Comparison of ENCODE assay signal across 17 cellular contexts in the genomic region with DNA sequence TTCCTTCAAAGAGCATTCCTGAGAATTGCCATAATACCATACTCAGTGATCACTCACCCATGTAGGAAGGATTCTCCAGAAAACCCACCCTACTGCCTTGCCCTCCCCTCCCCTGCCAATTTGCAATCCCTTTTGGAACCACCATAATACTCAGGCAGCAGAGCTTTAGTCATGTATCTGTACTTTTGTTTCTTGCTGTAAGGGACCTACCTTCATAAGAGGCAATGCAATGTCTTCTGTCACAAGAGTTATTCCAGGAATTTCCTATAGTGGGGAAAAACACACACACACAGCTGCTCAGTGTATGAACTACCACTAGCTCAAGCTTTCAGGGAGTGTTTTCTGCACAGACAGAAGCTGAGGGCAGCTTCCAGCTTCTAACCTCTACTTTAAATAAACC.
DNase-seq lines count a peak whose midpoint lies in the region; ATAC-seq and TF ChIP-seq lines count a peak whose summit lies in the region.
"Had no signal": no experiment of that assay in that cellular context is flagged by ENCODE, and none has a peak within 500 bp of the region (broad histone marks: within the 10 kb centered on the region; RNA-seq: fewer than 3 reads in every experiment).

No MANE protein-coding gene starts in this region.

- H3K4ac ChIP-seq in IMR-90 (ENCODE audit: low read depth, low read length): no peak overlapping the region

- H3K9me3 ChIP-seq in IMR-90 (ENCODE audit: control insufficient read depth, insufficient read depth, low read length): no peaks in the 10 kb centered on the region
- H3K9me3 ChIP-seq: BE2C, HAP-1, mucosa of descending colon, Peyer's patch had no signal

- H3K18ac ChIP-seq in IMR-90 (ENCODE audit: low read depth, low read length): no peak overlapping the region; the same call in 1 of the 2 replicates

- ATAC-seq in IMR-90 (ENCODE audit: low read depth): peak; percentile 60
- no peak for ATAC-seq in activated T-helper 17 cell treated with anti-CD3 and anti-CD28 coated beads, Interleukin-2, amount 50 U/mL, for 72 hours (replicated peaks)
- ATAC-seq: stimulated activated naive CD8-positive, alpha-beta T cell treated with anti-CD3 and anti-CD28 coated beads, Interleukin-15, amount 100 ng/mL, for 72 hours had no signal

- H2BK15ac ChIP-seq in IMR-90 (ENCODE audit: low read depth, low read length): no peak overlapping the region

- no peak overlapping the region for H3K56ac ChIP-seq in IMR-90 (ENCODE audit: extremely low read depth, insufficient read depth, low read length)

- 0 out of 2 replicates have a peak overlapping the region, but pooled peaks have one; percentile 16 for H3K4me2 ChIP-seq in IMR-90 (ENCODE audit: low read depth, low read length)

- no peak overlapping the region for H2AFZ ChIP-seq in IMR-90 (replicated peaks; ENCODE audit: low read length, poor library complexity)

- no peak overlapping the region for H2AK9ac ChIP-seq in IMR-90 (replicated peaks; ENCODE audit: low read depth, low read length, poor library complexity)

- in situ Hi-C loops in IMR-90 (cut with MboI; ENCODE audit: low sequenced_read_pairs): no loop called here

- no peak overlapping the region for H3K27ac Mint-ChIP-seq in activated T-helper 17 cell treated with anti-CD3 and anti-CD28 coated beads, Interleukin-2, amount 50 U/mL, for 72 hours
- H3K27ac Mint-ChIP-seq: stimulated activated naive CD8-positive, alpha-beta T cell treated with anti-CD3 and anti-CD28 coated beads, Interleukin-15, amount 100 ng/mL, for 72 hours had no signal

- no peak for TF ChIP-seq RAD21 in IMR-90 (IDR thresholded peaks at IDR 0.05; ENCODE audit: low read length)

- DNase-seq in IMR-90 (peak; percentile 46), choroid plexus epithelial cell (ENCODE audit: low read depth) (peak; percentile 38), kidney glomerular epithelial cell (lab: John Stamatoyannopoulos, UW) (peak; percentile 55), retinal pigment epithelial cell (ENCODE audit: low read depth) (no peak), inferior parietal cortex (ENCODE audit: extremely low spot score) (no peak)
- no peak for DNase-seq in activated CD8-positive, alpha-beta memory T cell treated with anti-CD3 and anti-CD28 coated beads, Interleukin-2, amount 50 U/mL, for 4 hours
- DNase-seq in activated effector memory CD4-positive, alpha-beta T cell treated with Interleukin-2 at 50 U/mL for 16 hours: no peak
- DNase-seq: BE2C; mucosa of descending colon; NCI-H187; NCI-H524 treated with DMSO at 0.1 percent for 48 hours; Peyer's patch; stimulated activated naive CD8-positive, alpha-beta T cell treated with anti-CD3 and anti-CD28 coated beads, Interleukin-15, amount 100 ng/mL, for 72 hours; SW 1271; WERI-Rb-1 had no signal

- TF ChIP-seq CTCF in IMR-90 (conservative IDR thresholded peaks at IDR 0.05; ENCODE audit: low read depth, low read length): no peak
- peak; percentile 23 for TF ChIP-seq CTCF in choroid plexus epithelial cell (conservative IDR thresholded peaks at IDR 0.05; ENCODE audit: low read depth, low read length)
- TF ChIP-seq CTCF in retinal pigment epithelial cell (conservative IDR thresholded peaks at IDR 0.05; ENCODE audit: low read depth, low read length): peak; percentile 14

- H3K4me1 Mint-ChIP-seq in activated T-helper 17 cell treated with anti-CD3 and anti-CD28 coated beads, Interleukin-2, amount 50 U/mL, for 72 hours: peaks cover 27% of the 10 kb centered on the region

- no peak overlapping the region for H3K23ac ChIP-seq in IMR-90 (ENCODE audit: low read depth, low read length)

- CTCF ChIA-PET in IMR-90 (lab: Yijun Ruan, JAX): no interaction called here

- dilution Hi-C loops in IMR-90 (cut with HindIII; ENCODE audit: low sequenced_read_pairs, unreplicated experiment): no loop called here

- no peak overlapping the region for H2AK5ac ChIP-seq in IMR-90 (ENCODE audit: low read depth, low read length)

- no peaks in the 10 kb centered on the region for H4K20me1 ChIP-seq in IMR-90 (ENCODE audit: insufficient read depth, low read length)

- no peaks in the 10 kb centered on the region for H3K27me3 Mint-ChIP-seq in activated T-helper 17 cell treated with anti-CD3 and anti-CD28 coated beads, Interleukin-2, amount 50 U/mL, for 72 hours
- H3K27me3 Mint-ChIP-seq: stimulated activated naive CD8-positive, alpha-beta T cell treated with anti-CD3 and anti-CD28 coated beads, Interleukin-15, amount 100 ng/mL, for 72 hours had no signal

- no peaks in the 10 kb centered on the region for H3K79me1 ChIP-seq in IMR-90 (ENCODE audit: low read depth in 1 of 2, low read length in 2 of 2)

- H3K4me1 ChIP-seq in IMR-90 (ENCODE audit: control insufficient read depth, insufficient read depth, low read length): peaks cover 12% of the 10 kb centered on the region
- H3K4me1 ChIP-seq: BE2C, HAP-1 had no signal

- H3K27me3 ChIP-seq in IMR-90 (ENCODE audit: control insufficient read depth, insufficient read depth, low read length): no peaks in the 10 kb centered on the region
- H3K27me3 ChIP-seq: Peyer's patch had no signal

- intact Hi-C loops in IMR-90 (cut with micrococcal nuclease): no loop called here

- H3K36me3 Mint-ChIP-seq in activated T-helper 17 cell treated with anti-CD3 and anti-CD28 coated beads, Interleukin-2, amount 50 U/mL, for 72 hours (ENCODE audit: low read depth): no peaks in the 10 kb centered on the region

- no peak overlapping the region for H3K4me3 ChIP-seq in IMR-90 (ENCODE audit: insufficient read depth, low read depth, low read length)
- H3K4me3 ChIP-seq in choroid plexus epithelial cell (ENCODE audit: low read depth, low read length): no peak overlapping the region
- H3K4me3 ChIP-seq in retinal pigment epithelial cell (ENCODE audit: low read length): no peak overlapping the region
- H3K4me3 ChIP-seq: HAP-1, mucosa of descending colon, Peyer's patch had no signal

- no peak overlapping the region for H4K8ac ChIP-seq in IMR-90 (ENCODE audit: low read depth in 2 of 2, low read length in 2 of 2)

- no peak overlapping the region for H4K91ac ChIP-seq in IMR-90 (ENCODE audit: insufficient read depth, low read depth, low read length)

- 0 out of 2 replicates have a peak, but pooled peaks cover 3% of the 10 kb centered on the region for H3K9me1 ChIP-seq in IMR-90 (ENCODE audit: insufficient read depth, low read length)

- no peak overlapping the region for H3K9ac ChIP-seq in IMR-90 (ENCODE audit: low read depth, low read length)

- no peak overlapping the region for H2BK120ac ChIP-seq in IMR-90 (ENCODE audit: low read depth, low read length)

- no peak overlapping the region for H4K5ac ChIP-seq in IMR-90 (ENCODE audit: low read depth, low read length)

- no peaks in the 10 kb centered on the region for H3K9me3 Mint-ChIP-seq in activated T-helper 17 cell treated with anti-CD3 and anti-CD28 coated beads, Interleukin-2, amount 50 U/mL, for 72 hours
- H3K9me3 Mint-ChIP-seq: stimulated activated naive CD8-positive, alpha-beta T cell treated with anti-CD3 and anti-CD28 coated beads, Interleukin-15, amount 100 ng/mL, for 72 hours had no signal

- 0 out of 2 replicates have a peak overlapping the region, but pooled peaks have one; percentile 1 for H2BK20ac ChIP-seq in IMR-90 (ENCODE audit: low read depth, low read length)

- no peak overlapping the region for H3K27ac ChIP-seq in IMR-90 (ENCODE audit: insufficient read depth, low read length)
- H3K27ac ChIP-seq: Peyer's patch, WERI-Rb-1 had no signal

- BruUV-seq in IMR-90 (replicated peaks; lab: Mats Ljungman, UMichigan): no TSS peak

- H3K14ac ChIP-seq in IMR-90 (replicated peaks; ENCODE audit: low read depth, low read length): no peak overlapping the region

- POLR2A ChIA-PET in IMR-90 (lab: Charles Lee; ENCODE audit: unreplicated experiment): no interaction called here

- no peak overlapping the region for H2BK5ac ChIP-seq in IMR-90 (ENCODE audit: low read depth, low read length, poor library complexity, severe bottlenecking)

- no peak for TF ChIP-seq POLR2A in IMR-90 (IDR thresholded peaks at IDR 0.05; ENCODE audit: low read depth, low read length)

- H3K4me3 Mint-ChIP-seq in activated T-helper 17 cell treated with anti-CD3 and anti-CD28 coated beads, Interleukin-2, amount 50 U/mL, for 72 hours: no peak overlapping the region
- H3K4me3 Mint-ChIP-seq: stimulated activated naive CD8-positive, alpha-beta T cell treated with anti-CD3 and anti-CD28 coated beads, Interleukin-15, amount 100 ng/mL, for 72 hours had no signal

- H3K36me3 ChIP-seq in IMR-90 (ENCODE audit: control insufficient read depth, insufficient read depth, low read length): no peaks in the 10 kb centered on the region
- H3K36me3 ChIP-seq: BE2C, HAP-1, Peyer's patch, WERI-Rb-1 had no signal

TF ChIP-seq in IMR-90, 13 proteins besides CTCF, POLR2A, EP300 and RAD21:
- TF ChIP-seq MAZ (IDR thresholded peaks at IDR 0.05; ENCODE audit: borderline replicate concordance, low read depth, low read length): no peak
- TF ChIP-seq, protein P1, sequence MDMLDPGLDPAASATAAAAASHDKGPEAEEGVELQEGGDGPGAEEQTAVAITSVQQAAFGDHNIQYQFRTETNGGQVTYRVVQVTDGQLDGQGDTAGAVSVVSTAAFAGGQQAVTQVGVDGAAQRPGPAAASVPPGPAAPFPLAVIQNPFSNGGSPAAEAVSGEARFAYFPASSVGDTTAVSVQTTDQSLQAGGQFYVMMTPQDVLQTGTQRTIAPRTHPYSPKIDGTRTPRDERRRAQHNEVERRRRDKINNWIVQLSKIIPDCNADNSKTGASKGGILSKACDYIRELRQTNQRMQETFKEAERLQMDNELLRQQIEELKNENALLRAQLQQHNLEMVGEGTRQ (IDR thresholded peaks at IDR 0.05; ENCODE audit: low read depth, low read length): no peak
- TF ChIP-seq NFE2L2 (IDR thresholded peaks at IDR 0.05; ENCODE audit: low read depth, low read length): no peak
- TF ChIP-seq MAFK (IDR thresholded peaks at IDR 0.05; ENCODE audit: low read depth, low read length): no peak
- TF ChIP-seq RFX5 (IDR thresholded peaks at IDR 0.05; ENCODE audit: low read depth, low read length): no peak
- TF ChIP-seq MXI1 (IDR thresholded peaks at IDR 0.05; ENCODE audit: borderline replicate concordance, low read depth, low read length): no peak
- no peak for TF ChIP-seq FOS (IDR thresholded peaks at IDR 0.05; ENCODE audit: low read depth, low read length)
- no peak for TF ChIP-seq SMC3 (IDR thresholded peaks at IDR 0.05; ENCODE audit: low read depth, low read length)
- no peak for TF ChIP-seq BHLHE40 (IDR thresholded peaks at IDR 0.05; ENCODE audit: low read depth, low read length)
- TF ChIP-seq RCOR1 (IDR thresholded peaks at IDR 0.05; ENCODE audit: insufficient replicate concordance, low read length): no peak

Comparison
In these comparisons a context has a peak if more than half of its experiments do, and no peak if none do; other contexts are left out.
1. DNase-seq: peak in IMR-90 (single experiment), choroid plexus epithelial cell (single experiment) and kidney glomerular epithelial cell (single experiment); none in retinal pigment epithelial cell (single experiment), inferior parietal cortex (single experiment), activated CD8-positive, alpha-beta memory T cell treated with anti-CD3 and anti-CD28 coated beads, Interleukin-2, amount 50 U/mL, for 4 hours (single experiment) and activated effector memory CD4-positive, alpha-beta T cell treated with Interleukin-2 at 50 U/mL for 16 hours (single experiment).